ENCODE assay signal across 18 cellular contexts in the genomic region with DNA sequence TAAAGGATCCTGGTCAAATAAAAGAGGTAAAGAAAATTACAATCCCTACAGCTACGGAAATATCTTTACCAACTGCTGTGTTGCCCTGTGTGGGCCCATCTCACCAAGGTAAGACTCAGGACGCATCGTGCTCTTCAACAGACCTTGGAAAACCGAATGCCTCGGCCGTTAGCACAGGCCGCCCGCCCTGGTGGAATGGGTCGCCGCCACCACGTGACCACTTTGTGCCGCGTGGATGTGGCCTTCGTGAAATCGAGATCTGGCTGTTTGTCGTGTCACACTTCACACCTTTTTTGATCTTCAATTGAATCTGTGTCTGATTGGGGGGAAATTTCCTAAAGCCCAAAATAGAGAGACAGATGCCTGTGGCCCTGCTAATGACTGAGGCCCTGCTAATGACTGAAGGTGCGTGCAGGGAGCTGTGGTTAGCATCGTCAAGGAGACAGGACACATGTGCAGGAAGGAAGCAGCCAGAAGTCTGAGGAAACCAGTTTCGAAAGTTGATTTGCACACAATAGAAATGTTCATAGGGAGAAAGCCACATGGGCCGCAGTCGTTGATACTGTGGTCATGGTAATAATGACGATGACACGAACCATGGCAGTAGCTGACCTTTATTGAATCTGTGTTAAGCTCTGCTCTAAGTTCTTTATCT.
DNase-seq lines count a peak whose midpoint lies in the region; ATAC-seq and TF ChIP-seq lines count a peak whose summit lies in the region.
"Had no signal": no experiment of that assay in that cellular context is flagged by ENCODE, and none has a peak within 500 bp of the region (broad histone marks: within the 10 kb centered on the region; RNA-seq: fewer than 3 reads in every experiment).

No MANE protein-coding gene starts in this region.

- peaks cover 17% of the 10 kb centered on the region for H3K36me3 Mint-ChIP-seq in Caco-2 (ENCODE audit: insufficient read depth, unreplicated experiment)
- H3K36me3 Mint-ChIP-seq in T-helper 2 cell treated with Interferon-gamma antibody and Interleukin-4, amounts not matched to agents 5 μg/mL and 100 μg/mL, for 36 hours (ENCODE audit: low read depth): peaks cover 8% of the 10 kb centered on the region

- intact Hi-C loops in Caco-2 (cut with micrococcal nuclease; ENCODE audit: unreplicated experiment): no loop called here

- H3K27me3 Mint-ChIP-seq in Caco-2 (ENCODE audit: insufficient read depth, unreplicated experiment): no peaks in the 10 kb centered on the region
- no peaks in the 10 kb centered on the region for H3K27me3 Mint-ChIP-seq in T-helper 2 cell treated with Interferon-gamma antibody and Interleukin-4, amounts not matched to agents 5 μg/mL and 100 μg/mL, for 36 hours (ENCODE audit: low read depth)
- H3K27me3 Mint-ChIP-seq: stimulated activated naive CD8-positive, alpha-beta T cell treated with anti-CD3 and anti-CD28 coated beads, Interleukin-15, Interleukin-2, amounts not matched to agents 100 ng/mL and 50 ng/mL, for 24 hours had no signal

- no peak overlapping the region for H3K4me3 Mint-ChIP-seq in Caco-2 (ENCODE audit: unreplicated experiment)
- H3K4me3 Mint-ChIP-seq in T-helper 2 cell treated with Interferon-gamma antibody and Interleukin-4, amounts not matched to agents 5 μg/mL and 100 μg/mL, for 36 hours: no peak overlapping the region
- H3K4me3 Mint-ChIP-seq: stimulated activated naive CD8-positive, alpha-beta T cell treated with anti-CD3 and anti-CD28 coated beads, Interleukin-15, Interleukin-2, amounts not matched to agents 100 ng/mL and 50 ng/mL, for 24 hours had no signal

- peak; percentile 34 for ATAC-seq in left lobe of liver
- ATAC-seq: sciatic nerve had no signal

- no peaks in the 10 kb centered on the region for H3K9me3 ChIP-seq in Caco-2
- H3K9me3 ChIP-seq: BE2C had no signal

- H3K9me3 Mint-ChIP-seq in Caco-2 (ENCODE audit: unreplicated experiment): no peaks in the 10 kb centered on the region
- no peaks in the 10 kb centered on the region for H3K9me3 Mint-ChIP-seq in T-helper 2 cell treated with Interferon-gamma antibody and Interleukin-4, amounts not matched to agents 5 μg/mL and 100 μg/mL, for 36 hours
- H3K9me3 Mint-ChIP-seq: stimulated activated naive CD8-positive, alpha-beta T cell treated with anti-CD3 and anti-CD28 coated beads, Interleukin-15, Interleukin-2, amounts not matched to agents 100 ng/mL and 50 ng/mL, for 24 hours had no signal

- BruUV-seq in Caco-2 (replicated peaks; lab: Mats Ljungman, UMichigan): TSS peak; percentile 34

- TF ChIP-seq CTCF in Caco-2 (IDR thresholded peaks at IDR 0.05; ENCODE audit: insufficient read depth in 1 of 2, low read depth in 1 of 2, low read length in 1 of 2, severe bottlenecking in 1 of 2, unreplicated experiment in 1 of 2): no peak
- no peak for TF ChIP-seq CTCF in HL-60 (IDR thresholded peaks at IDR 0.05; ENCODE audit: insufficient read depth, low read length)

- H3K36me3 ChIP-seq in Caco-2 (ENCODE audit: control insufficient read depth, insufficient read depth, low read length): no peaks in the 10 kb centered on the region; the same call in none of the 2 replicates
- H3K36me3 ChIP-seq: BE2C had no signal

- no peaks in the 10 kb centered on the region for H3K4me1 Mint-ChIP-seq in Caco-2 (ENCODE audit: low read depth, unreplicated experiment)
- peaks cover 15% of the 10 kb centered on the region for H3K4me1 Mint-ChIP-seq in T-helper 2 cell treated with Interferon-gamma antibody and Interleukin-4, amounts not matched to agents 5 μg/mL and 100 μg/mL, for 36 hours (ENCODE audit: low read depth)

- H3K4me1 ChIP-seq in Caco-2: no peaks in the 10 kb centered on the region

- H3K4me3 ChIP-seq in Caco-2 (ENCODE audit: low read depth, low read length) (no peak overlapping the region), HL-60 (replicated peaks; ENCODE audit: insufficient read depth, low read length) (no peak overlapping the region)
- H3K4me3 ChIP-seq: lung had no signal

- H3K27ac ChIP-seq in HL-60 (replicated peaks): peak overlapping the region; percentile 88

- CTCF ChIA-PET in Caco-2 (lab: Charles Lee): no interaction called here

- no peak overlapping the region for H3K27ac Mint-ChIP-seq in Caco-2 (ENCODE audit: unreplicated experiment)
- H3K27ac Mint-ChIP-seq in T-helper 2 cell treated with Interferon-gamma antibody and Interleukin-4, amounts not matched to agents 5 μg/mL and 100 μg/mL, for 36 hours: peak overlapping the region; percentile 34

- no peaks in the 10 kb centered on the region for H3K27me3 ChIP-seq in Caco-2 (replicated peaks; ENCODE audit: control insufficient read depth, insufficient read depth, low read length)
- no peaks in the 10 kb centered on the region for H3K27me3 ChIP-seq in HL-60 (ENCODE audit: insufficient read depth, poor library complexity, severe bottlenecking)
- H3K27me3 ChIP-seq: BE2C had no signal

- POLR2A ChIA-PET in Caco-2 (lab: Charles Lee): no interaction called here

- DNase-seq in Caco-2 (no peak), HL-60 (ENCODE audit: low read depth in 1 of 2, low spot score in 1 of 2) (peak; percentile 87 to 96), left lobe of liver (ENCODE audit: low spot score) (no peak), NCI-H2196 (lab: John Stamatoyannopoulos, UW; ENCODE audit: unreplicated experiment) (no peak), DMS53 treated with DMSO at 0.1 percent for 48 hours (lab: John Stamatoyannopoulos, UW; ENCODE audit: unreplicated experiment) (no peak), cortex of kidney (lab: John Stamatoyannopoulos, UW) (no peak), OCI-M2 (lab: John Stamatoyannopoulos, UW; ENCODE audit: unreplicated experiment) (no peak)
- DNase-seq in T-helper 2 cell treated with Interferon-gamma antibody and Interleukin-4, amounts not matched to agents 5 μg/mL and 100 μg/mL, for 36 hours (ENCODE audit: low spot score): no peak
- DNase-seq: BE2C; EL; hypothalamus; NCI-H1092 treated with DMSO at 0.1 percent for 48 hours; NCI-H510A treated with DMSO at 0.1 percent for 48 hours; stimulated activated CD4-positive, alpha-beta T cell treated with anti-CD3 and anti-CD28 coated beads, Interleukin-4, amount 100 ng/mL, for 4 hours; T-helper 9 cell had no signal

Comparison
In these comparisons a context has a peak if more than half of its experiments do, and no peak if none do; other contexts are left out.
1. DNase-seq: peak in HL-60 (2 of 2); none in Caco-2 (0 of 2), T-helper 2 cell treated with Interferon-gamma antibody and Interleukin-4, amounts not matched to agents 5 μg/mL and 100 μg/mL, for 36 hours (single experiment), left lobe of liver (single experiment), NCI-H2196 (single experiment), DMS53 treated with DMSO at 0.1 percent for 48 hours (single experiment), cortex of kidney (single experiment) and OCI-M2 (single experiment).